In the genomic region with DNA sequence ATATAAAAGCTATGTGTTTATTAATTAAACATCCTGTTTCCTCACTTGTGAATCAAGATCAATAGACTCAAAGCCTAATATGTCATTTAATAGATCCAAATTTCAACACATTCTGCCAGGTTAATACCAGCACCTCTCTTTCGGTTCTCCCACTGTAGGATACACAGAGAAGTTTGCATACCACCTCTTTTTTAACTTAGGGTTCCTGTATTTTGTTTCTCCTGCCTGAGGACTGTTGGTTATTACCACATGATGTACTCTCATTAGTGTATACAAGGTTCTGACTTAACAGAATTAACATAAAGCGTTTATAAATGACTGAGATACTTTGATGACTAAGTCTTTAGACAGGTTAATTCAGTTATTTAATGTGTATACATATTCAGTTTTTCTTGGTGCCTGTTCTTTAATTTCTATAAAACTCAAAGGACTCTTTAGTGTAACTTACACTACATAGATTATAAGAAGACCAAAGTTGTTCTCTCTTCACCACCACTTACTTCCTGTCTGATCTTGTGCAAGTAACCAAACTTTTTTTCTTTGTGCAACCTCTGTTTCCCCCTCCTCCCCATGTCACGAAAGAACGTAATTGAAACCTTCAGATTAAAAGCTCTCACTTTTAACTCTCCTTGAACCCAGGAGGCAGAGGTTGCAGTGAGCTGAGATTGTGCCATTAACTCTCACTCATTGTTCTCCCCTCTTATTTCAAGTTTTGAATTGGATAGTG, we compare ENCODE assay signal across 11 cellular contexts.
DNase-seq lines count a peak whose midpoint lies in the region; ATAC-seq and TF ChIP-seq lines count a peak whose summit lies in the region.
"Had no signal": no experiment of that assay in that cellular context is flagged by ENCODE, and none has a peak within 500 bp of the region (broad histone marks: within the 10 kb centered on the region; RNA-seq: fewer than 3 reads in every experiment).

No MANE protein-coding gene starts in this region.

- no peaks in the 10 kb centered on the region for H3K9me2 ChIP-seq in Loucy (replicated peaks; ENCODE audit: low read depth, low read length)

- peak; percentile 90 for ATAC-seq in stimulated activated naive CD8-positive, alpha-beta T cell treated with anti-CD3 and anti-CD28 coated beads, Interleukin-15, amount 100 ng/mL, for 72 hours
- no peak for ATAC-seq in stimulated activated naive CD8-positive, alpha-beta T cell treated with anti-CD3 and anti-CD28 coated beads, Interleukin-15, Interleukin-2, amounts not matched to agents 100 U/mL and 50 U/mL, for 24 hours
- peak; percentile 27 for ATAC-seq in activated naive CD8-positive, alpha-beta T cell treated with anti-CD3 and anti-CD28 coated beads, Interleukin-2, amount 50 U/mL, for 24 hours
- ATAC-seq in GM19035 (IDR thresholded peaks at IDR 0.05; ENCODE audit: unreplicated experiment) (no peak), GM18520 (IDR thresholded peaks at IDR 0.05; ENCODE audit: unreplicated experiment) (no peak), HG02763 (IDR thresholded peaks at IDR 0.05; ENCODE audit: unreplicated experiment) (no peak)

- no peaks in the 10 kb centered on the region for H3K9me3 ChIP-seq in Loucy (ENCODE audit: insufficient read depth, low read depth, low read length)
- H3K9me3 ChIP-seq: adrenal gland had no signal

- H3K36me3 ChIP-seq in Loucy (ENCODE audit: insufficient read depth, low read length), result no peaks in the 10 kb centered on the region

- H3K79me2 ChIP-seq in Loucy (ENCODE audit: insufficient read depth, low read length), result no peaks in the 10 kb centered on the region

- H3K27me3 ChIP-seq in Loucy (ENCODE audit: insufficient read depth, low read length, poor library complexity, severe bottlenecking), result no peaks in the 10 kb centered on the region
- H3K27me3 ChIP-seq: adrenal gland had no signal

- TF ChIP-seq CTCF in Loucy (conservative IDR thresholded peaks at IDR 0.05; ENCODE audit: low read length), result no peak

- peak overlapping the region; percentile 57 to 92 for H3K27ac Mint-ChIP-seq in stimulated activated naive CD8-positive, alpha-beta T cell treated with anti-CD3 and anti-CD28 coated beads, Interleukin-15, amount 100 ng/mL, for 72 hours
- H3K27ac Mint-ChIP-seq in activated naive CD8-positive, alpha-beta T cell treated with anti-CD3 and anti-CD28 coated beads, Interleukin-2, amount 50 U/mL, for 24 hours, result peak overlapping the region; percentile 41

- no peaks in the 10 kb centered on the region for H3K36me3 Mint-ChIP-seq in activated naive CD8-positive, alpha-beta T cell treated with anti-CD3 and anti-CD28 coated beads, Interleukin-2, amount 50 U/mL, for 24 hours (ENCODE audit: low read depth)

- H4K20me1 ChIP-seq in Loucy (ENCODE audit: insufficient read depth, low read length, poor library complexity, severe bottlenecking), result no peaks in the 10 kb centered on the region

- peak overlapping the region; percentile 28 for H3K4me3 ChIP-seq in Loucy (ENCODE audit: low read length, poor library complexity, severe bottlenecking)
- H3K4me3 ChIP-seq: adrenal gland had no signal

- H3K9ac ChIP-seq in Loucy (ENCODE audit: low read depth, low read length, poor library complexity, severe bottlenecking), result peak overlapping the region; percentile 36

- 0 out of 2 replicates have a peak, but pooled peaks cover 2% of the 10 kb centered on the region for H3F3A ChIP-seq in Loucy (ENCODE audit: low read depth)

- H3K9me3 Mint-ChIP-seq in stimulated activated naive CD8-positive, alpha-beta T cell treated with anti-CD3 and anti-CD28 coated beads, Interleukin-15, amount 100 ng/mL, for 72 hours, result peaks cover 9 to 12% of the 10 kb centered on the region in 2 donors
- H3K9me3 Mint-ChIP-seq in activated naive CD8-positive, alpha-beta T cell treated with anti-CD3 and anti-CD28 coated beads, Interleukin-2, amount 50 U/mL, for 24 hours, result no peaks in the 10 kb centered on the region

- H3K4me1 ChIP-seq in Loucy (ENCODE audit: insufficient read depth, low read length, poor library complexity, severe bottlenecking), result peaks cover 42% of the 10 kb centered on the region

- peaks cover 55% of the 10 kb centered on the region for H3K4me1 Mint-ChIP-seq in stimulated activated naive CD8-positive, alpha-beta T cell treated with anti-CD3 and anti-CD28 coated beads, Interleukin-15, amount 100 ng/mL, for 72 hours
- H3K4me1 Mint-ChIP-seq in activated naive CD8-positive, alpha-beta T cell treated with anti-CD3 and anti-CD28 coated beads, Interleukin-2, amount 50 U/mL, for 24 hours, result peaks cover 41% of the 10 kb centered on the region

- DNase-seq in stimulated activated naive CD8-positive, alpha-beta T cell treated with anti-CD3 and anti-CD28 coated beads, Interleukin-15, amount 100 ng/mL, for 72 hours, result no peak
- DNase-seq in stimulated activated naive CD8-positive, alpha-beta T cell treated with anti-CD3 and anti-CD28 coated beads, Interleukin-15, Interleukin-2, amounts not matched to agents 100 U/mL and 50 U/mL, for 24 hours, result no peak
- DNase-seq in activated naive CD8-positive, alpha-beta T cell treated with anti-CD3 and anti-CD28 coated beads, Interleukin-2, amount 50 U/mL, for 24 hours, result no peak
- no peak for DNase-seq in NCI-H1694 (lab: John Stamatoyannopoulos, UW)
- DNase-seq: adrenal gland; NCI-H1048; stimulated activated naive CD4-positive, alpha-beta T cell treated with Interleukin-2 at 50 U/mL for 16 hours had no signal

- H3K4me2 ChIP-seq in Loucy (ENCODE audit: low read depth, low read length, poor library complexity, severe bottlenecking), result peak overlapping the region; percentile 63

- H3K27me3 Mint-ChIP-seq in stimulated activated naive CD8-positive, alpha-beta T cell treated with anti-CD3 and anti-CD28 coated beads, Interleukin-15, amount 100 ng/mL, for 72 hours, result no peaks in the 10 kb centered on the region
- no peaks in the 10 kb centered on the region for H3K27me3 Mint-ChIP-seq in activated naive CD8-positive, alpha-beta T cell treated with anti-CD3 and anti-CD28 coated beads, Interleukin-2, amount 50 U/mL, for 24 hours

- H2AFZ ChIP-seq in Loucy (ENCODE audit: low read length), result peak overlapping the region; percentile 63

- peak overlapping the region; percentile 24 to 56 for H3K4me3 Mint-ChIP-seq in stimulated activated naive CD8-positive, alpha-beta T cell treated with anti-CD3 and anti-CD28 coated beads, Interleukin-15, amount 100 ng/mL, for 72 hours
- H3K4me3 Mint-ChIP-seq in activated naive CD8-positive, alpha-beta T cell treated with anti-CD3 and anti-CD28 coated beads, Interleukin-2, amount 50 U/mL, for 24 hours, result no peak overlapping the region

Comparison
In these comparisons a context has a peak if more than half of its experiments do, and no peak if none do; other contexts are left out.
1. ATAC-seq: peak in stimulated activated naive CD8-positive, alpha-beta T cell treated with anti-CD3 and anti-CD28 coated beads, Interleukin-15, amount 100 ng/mL, for 72 hours (single experiment) and activated naive CD8-positive, alpha-beta T cell treated with anti-CD3 and anti-CD28 coated beads, Interleukin-2, amount 50 U/mL, for 24 hours (single experiment); none in stimulated activated naive CD8-positive, alpha-beta T cell treated with anti-CD3 and anti-CD28 coated beads, Interleukin-15, Interleukin-2, amounts not matched to agents 100 U/mL and 50 U/mL, for 24 hours (single experiment), GM19035 (single experiment), GM18520 (single experiment) and HG02763 (single experiment).